In the genomic region with DNA sequence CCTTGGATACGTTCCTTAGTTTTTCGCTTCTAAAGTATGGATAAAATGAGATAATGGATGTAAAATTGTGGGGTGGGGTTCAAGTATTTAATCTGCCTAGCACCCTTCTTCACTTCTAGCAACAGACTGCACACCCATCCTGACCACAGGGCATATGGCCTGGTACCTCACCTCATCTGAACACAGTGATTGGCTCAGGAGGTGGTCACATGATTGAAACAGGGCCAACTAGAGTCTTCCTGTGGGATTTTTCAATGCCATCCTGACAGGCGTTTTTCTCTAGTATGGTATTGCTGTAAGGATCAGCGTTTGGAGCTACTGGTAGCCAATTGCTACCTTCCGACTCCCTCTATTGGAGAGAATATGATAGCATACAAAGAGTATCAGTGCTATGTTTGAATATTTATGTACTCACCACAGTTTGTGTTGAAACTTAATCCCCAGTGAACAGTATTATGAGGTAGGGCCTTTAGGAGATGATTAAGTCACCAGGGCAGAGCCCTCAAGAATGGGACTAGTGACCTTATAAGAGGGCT, we compare ENCODE assay signal across 10 cellular contexts.
A peak's percentile ranks its signal among the peaks of the same experiment; 100 is the strongest.
DNase-seq lines count a peak whose midpoint lies in the region; ATAC-seq, FAIRE-seq and TF ChIP-seq lines count a peak whose summit lies in the region.
"Had no signal": no experiment of that assay in that cellular context is flagged by ENCODE, and none has a peak within 500 bp of the region (broad histone marks: within the 10 kb centered on the region; RNA-seq: fewer than 3 reads in every experiment).

No MANE protein-coding gene starts in this region.

- H3K9me3 ChIP-seq in kidney (ENCODE audit: control insufficient read depth in 1 of 2, low read length in 2 of 2) = no peaks in the 10 kb centered on the region

- H3K27ac ChIP-seq in kidney (ENCODE audit: low read depth in 2 of 2, low read length in 2 of 2) = no peak overlapping the region

- DNase-seq in D341Med (ENCODE audit: low spot score) (peak; percentile 49), H4 (ENCODE audit: low spot score) (peak; percentile 28), NCI-H2196 treated with DMSO at 0.1 percent for 48 hours (lab: John Stamatoyannopoulos, UW; ENCODE audit: unreplicated experiment) (peak; percentile 48), epithelial cell of esophagus (ENCODE audit: low read depth) (peak; percentile 9), kidney (no peak), nucleus accumbens (lab: John Stamatoyannopoulos, UW) (no peak)
- no peak for DNase-seq in stimulated activated CD4-positive, alpha-beta T cell treated with anti-CD3 and anti-CD28 coated beads, Interleukin-4, amount 100 ng/mL, for 24 hours
- DNase-seq: activated naive CD4-positive, alpha-beta T cell treated with Interleukin-2 at 50 U/mL for 16 hours had no signal

- intact Hi-C loops in kidney (cut with DNase I) = no loop called here

- H3K4me1 ChIP-seq in kidney (ENCODE audit: control insufficient read depth in 1 of 2, insufficient read depth in 1 of 2, low read depth in 1 of 2, low read length in 2 of 2) = no peaks in the 10 kb centered on the region

- peak; percentile 34 for TF ChIP-seq CTCF in epithelial cell of esophagus (IDR thresholded peaks at IDR 0.05; ENCODE audit: insufficient read depth, low read depth, low read length, missing control alignments)
- TF ChIP-seq CTCF in kidney (IDR thresholded peaks at IDR 0.05; ENCODE audit: borderline replicate concordance, extremely low read depth, insufficient read depth) = no peak

- H3K36me3 ChIP-seq in kidney (ENCODE audit: control insufficient read depth in 1 of 2, insufficient read depth in 2 of 2, low read length in 2 of 2) = no peaks in the 10 kb centered on the region

- FAIRE-seq in kidney (lab: Jason Lieb, UNC) = no peak
- FAIRE-seq: urothelium cell line had no signal

- H3K4me3 ChIP-seq in epithelial cell of esophagus (ENCODE audit: low read length) (no peak overlapping the region), kidney (ENCODE audit: low read length in 2 of 2) (no peak overlapping the region)

- no peak for ATAC-seq in HG02571 (IDR thresholded peaks at IDR 0.05; ENCODE audit: unreplicated experiment)

- H3K9ac ChIP-seq in kidney (ENCODE audit: low read length in 2 of 2) = no peak overlapping the region

Comparison
In these comparisons a context has a peak if more than half of its experiments do, and no peak if none do; other contexts are left out.
1. DNase-seq: peak in D341Med (single experiment), H4 (single experiment), NCI-H2196 treated with DMSO at 0.1 percent for 48 hours (single experiment) and epithelial cell of esophagus (single experiment); none in kidney (single experiment), nucleus accumbens (0 of 56) and stimulated activated CD4-positive, alpha-beta T cell treated with anti-CD3 and anti-CD28 coated beads, Interleukin-4, amount 100 ng/mL, for 24 hours (single experiment).